In the genomic region with DNA sequence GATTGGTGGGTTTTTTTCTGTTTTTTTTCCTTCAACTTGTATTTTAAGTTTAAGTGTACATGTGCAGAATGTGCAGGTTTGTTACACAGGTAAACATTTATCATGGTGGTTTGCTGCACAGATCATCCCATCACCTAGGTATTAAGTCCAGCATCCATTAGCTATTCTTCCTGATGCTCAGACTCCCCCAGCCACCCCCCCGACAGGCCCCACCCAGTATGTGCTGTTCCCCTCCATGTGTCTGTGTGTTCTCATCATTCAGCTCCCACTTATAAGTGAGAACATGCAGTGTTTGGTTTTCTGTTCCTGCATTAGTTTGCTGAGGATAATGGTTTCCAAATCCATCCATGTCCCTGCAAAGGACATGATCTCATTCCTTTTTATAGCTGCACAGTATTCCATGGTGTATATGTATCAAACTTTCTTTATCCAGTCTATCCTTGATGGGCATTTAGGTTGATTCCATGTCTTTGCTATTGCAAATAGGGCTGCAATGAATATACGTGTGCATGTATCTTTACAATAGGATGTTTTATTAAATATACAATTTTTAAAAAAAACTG, we compare ENCODE assay signal across 13 cellular contexts. TPM values are rescaled to one million over a fixed set of nuclear protein-coding genes. Genes with fewer than 3 reads are reported as not detected.
"Had no signal": no experiment of that assay in that cellular context is flagged by ENCODE, and none has a peak within 500 bp of the region (broad histone marks: within the 10 kb centered on the region; RNA-seq: fewer than 3 reads in every experiment).

No MANE protein-coding gene starts in this region.

RNA-seq across cellular contexts. Expression of a gene that starts 21.6 kb away (rescaled TPM):
- total RNA-seq: colonic mucosa; dermis microvascular lymphatic vessel endothelial cell; endodermal cell; esophagus mucosa; fibroblast of lung; fibroblast of villous mesenchyme; lower lobe of right lung; naive thymus-derived CD4-positive, alpha-beta T cell; osteocyte; sigmoid colon; upper lobe of left lung had no signal
- polyA plus RNA-seq: fibroblast of lung had no signal

RNA-seq across cellular contexts. Expression of a gene that starts 32.5 kb away (rescaled TPM):
- total RNA-seq: colonic mucosa; dermis microvascular lymphatic vessel endothelial cell; endodermal cell; esophagus mucosa; fibroblast of lung; fibroblast of villous mesenchyme; left lobe of liver; lower lobe of right lung; naive thymus-derived CD4-positive, alpha-beta T cell; osteocyte; sigmoid colon; upper lobe of left lung; uterus had no signal
- polyA plus RNA-seq: fibroblast of lung, sigmoid colon had no signal
